In genomic region chr1:221762121-221762520, GRCh38 we compare ENCODE assay signal across 18 cellular contexts.
"Had no signal": no experiment of that assay in that cellular context is flagged by ENCODE, and none has a peak within 500 bp of the region (broad histone marks: within the 10 kb centered on the region; RNA-seq: fewer than 3 reads in every experiment).

No MANE protein-coding gene starts in this region.

- H3K36me3 ChIP-seq: esophagus squamous epithelium, left lung, lower lobe of right lung, neutrophil, right lobe of liver, tibial artery, upper lobe of left lung, uterus had no signal

- H3K27me3 Mint-ChIP-seq: memory B cell; naive thymus-derived CD8-positive, alpha-beta T cell had no signal

- H3K27ac Mint-ChIP-seq: memory B cell; naive thymus-derived CD8-positive, alpha-beta T cell had no signal

- H3K9me3 ChIP-seq: esophagus squamous epithelium, left lung, lower lobe of right lung, neutrophil, psoas muscle, right lobe of liver, tibial artery, upper lobe of left lung, uterus had no signal

- H3K4me3 Mint-ChIP-seq: immature natural killer cell; memory B cell; naive thymus-derived CD8-positive, alpha-beta T cell had no signal

- H3K4me1 Mint-ChIP-seq: memory B cell had no signal

- H3K27me3 ChIP-seq: esophagus squamous epithelium, foreskin keratinocyte, left lung, neutrophil, right lobe of liver, tibial artery, upper lobe of left lung, uterus had no signal

- DNase-seq: effector memory CD4-positive, alpha-beta T cell; esophagus squamous epithelium; foreskin keratinocyte; immature natural killer cell; left lung; lower lobe of right lung; naive thymus-derived CD8-positive, alpha-beta T cell; psoas muscle; retina; right lobe of liver; stimulated activated CD4-positive, alpha-beta T cell treated with anti-CD3 and anti-CD28 coated beads, Interleukin-12 subunit alpha, Interleukin-12 subunit beta, amount 100 ng/mL, for 4 hours; stimulated activated naive CD8-positive, alpha-beta T cell treated with anti-CD3 and anti-CD28 coated beads, Interleukin-15, Interleukin-2, amounts not matched to agents 100 U/mL and 50 U/mL, for 24 hours; tibial artery; upper lobe of left lung; uterus had no signal

- ATAC-seq: foreskin keratinocyte; left lung; lower lobe of right lung; naive thymus-derived CD8-positive, alpha-beta T cell; psoas muscle; right lobe of liver; stimulated activated naive CD8-positive, alpha-beta T cell treated with anti-CD3 and anti-CD28 coated beads, Interleukin-15, Interleukin-2, amounts not matched to agents 100 U/mL and 50 U/mL, for 24 hours had no signal

- H3K4me1 ChIP-seq: left lung, lower lobe of right lung, tibial artery, upper lobe of left lung, uterus had no signal

- H3K4me3 ChIP-seq: coronary artery, esophagus squamous epithelium, left lung, lower lobe of right lung, psoas muscle, right lobe of liver, tibial artery, upper lobe of left lung, uterus had no signal

- H3K36me3 Mint-ChIP-seq: immature natural killer cell; memory B cell; naive thymus-derived CD8-positive, alpha-beta T cell had no signal

- H3K9me3 Mint-ChIP-seq: immature natural killer cell; memory B cell; naive thymus-derived CD8-positive, alpha-beta T cell had no signal

- H3K27ac ChIP-seq: coronary artery, esophagus squamous epithelium, foreskin keratinocyte, left lung, lower lobe of right lung, neutrophil, psoas muscle, right lobe of liver, tibial artery, upper lobe of left lung, uterus had no signal
